Comparison of ENCODE assay signal across 22 cellular contexts in genomic region chr15:57442371-57442770, GRCh38.
"Had no signal": no experiment of that assay in that cellular context is flagged by ENCODE, and none has a peak within 500 bp of the region (broad histone marks: within the 10 kb centered on the region; RNA-seq: fewer than 3 reads in every experiment).

No MANE protein-coding gene starts in this region.

- H3K27ac Mint-ChIP-seq: naive thymus-derived CD4-positive, alpha-beta T cell; neural progenitor cell; progenitor cell of endocrine pancreas; stimulated activated effector memory CD8-positive, alpha-beta T cell treated with anti-CD3 and anti-CD28 coated beads, Interleukin-12 subunit alpha, Interleukin-12 subunit beta, amount 100 ng/mL, for 72 hours; type B pancreatic cell had no signal

- H3K4me1 Mint-ChIP-seq: stimulated activated effector memory CD8-positive, alpha-beta T cell treated with anti-CD3 and anti-CD28 coated beads, Interleukin-12 subunit alpha, Interleukin-12 subunit beta, amount 100 ng/mL, for 72 hours had no signal

- H3K36me3 ChIP-seq: gastrocnemius medialis, left lung, neural progenitor cell, thyroid gland had no signal

- H3K9me3 ChIP-seq: gastrocnemius medialis, left lung, stomach, thyroid gland had no signal

- H3K27ac ChIP-seq: coronary artery, gastrocnemius medialis, left lung, neural progenitor cell, parathyroid adenoma had no signal

- H3K36me3 Mint-ChIP-seq: naive thymus-derived CD4-positive, alpha-beta T cell; neural progenitor cell; stimulated activated effector memory CD8-positive, alpha-beta T cell treated with anti-CD3 and anti-CD28 coated beads, Interleukin-12 subunit alpha, Interleukin-12 subunit beta, amount 100 ng/mL, for 72 hours had no signal

- H3K4me3 Mint-ChIP-seq: naive thymus-derived CD4-positive, alpha-beta T cell; nephron; neural progenitor cell; stimulated activated effector memory CD8-positive, alpha-beta T cell treated with anti-CD3 and anti-CD28 coated beads, Interleukin-12 subunit alpha, Interleukin-12 subunit beta, amount 100 ng/mL, for 72 hours; type B pancreatic cell had no signal

- DNase-seq: dermis blood vessel endothelial cell; effector memory CD4-positive, alpha-beta T cell; foreskin fibroblast; gastrocnemius medialis; head of caudate nucleus; left cardiac atrium; left lung; midbrain; naive thymus-derived CD4-positive, alpha-beta T cell; stimulated activated CD4-positive, alpha-beta T cell treated with anti-CD3 and anti-CD28 coated beads, Interleukin-2, amount 100 ng/mL, for 24 hours; stimulated activated CD4-positive, alpha-beta T cell treated with anti-CD3 and anti-CD28 coated beads, Interleukin-4, amount 100 ng/mL, for 24 hours; stimulated activated naive CD4-positive, alpha-beta T cell treated with Interleukin-2 at 50 U/mL for 16 hours; stomach; thyroid gland had no signal

- H3K4me3 ChIP-seq: coronary artery, gastrocnemius medialis, left lung, neural progenitor cell, stomach, thyroid gland had no signal

- H3K9me3 Mint-ChIP-seq: stimulated activated effector memory CD8-positive, alpha-beta T cell treated with anti-CD3 and anti-CD28 coated beads, Interleukin-12 subunit alpha, Interleukin-12 subunit beta, amount 100 ng/mL, for 72 hours had no signal

- H3K9ac ChIP-seq: neural progenitor cell, parathyroid adenoma had no signal

- H3K4me1 ChIP-seq: gastrocnemius medialis, parathyroid adenoma had no signal

- H3K27me3 ChIP-seq: gastrocnemius medialis, left lung, neural progenitor cell, stomach, thyroid gland had no signal

- ATAC-seq: gastrocnemius medialis; left cardiac atrium; left lung; naive thymus-derived CD4-positive, alpha-beta T cell; sciatic nerve; stimulated activated effector memory CD8-positive, alpha-beta T cell treated with anti-CD3 and anti-CD28 coated beads, Interleukin-12 subunit alpha, Interleukin-12 subunit beta, amount 100 ng/mL, for 72 hours had no signal

- H3K27me3 Mint-ChIP-seq: progenitor cell of endocrine pancreas, type B pancreatic cell had no signal
